Comparison of ENCODE assay signal across 8 cellular contexts in genomic region chr16:2532494-2533141, GRCh38. TPM values are rescaled to one million over a fixed set of nuclear protein-coding genes. Genes with fewer than 3 reads are reported as not detected.
A peak's percentile ranks its signal among the peaks of the same experiment; 100 is the strongest.
DNase-seq lines count a peak whose midpoint lies in the region; ATAC-seq lines count a peak whose summit lies in the region.

No MANE protein-coding gene starts in this region.

- H3K36me3 Mint-ChIP-seq in activated CD4-positive, alpha-beta T cell treated with anti-CD3 and anti-CD28 coated beads, Interleukin-2, amount 10 ng/mL, durations not matched to agents 24 days and 14 days (ENCODE audit: low read depth) = peaks cover 3% of the 10 kb centered on the region
- H3K36me3 Mint-ChIP-seq in memory B cell = peaks cover 1% of the 10 kb centered on the region
- peaks cover 28% of the 10 kb centered on the region for H3K36me3 Mint-ChIP-seq in stimulated activated effector memory CD8-positive, alpha-beta T cell treated with anti-CD3 and anti-CD28 coated beads, Interleukin-12 subunit alpha, Interleukin-12 subunit beta, amount 100 ng/mL, for 72 hours

- H3K27me3 Mint-ChIP-seq in activated CD4-positive, alpha-beta T cell treated with anti-CD3 and anti-CD28 coated beads, Interleukin-2, amount 10 ng/mL, durations not matched to agents 24 days and 14 days = no peaks in the 10 kb centered on the region
- no peaks in the 10 kb centered on the region for H3K27me3 Mint-ChIP-seq in memory B cell

- peak overlapping the region; percentile 47 for H3K4me3 ChIP-seq in ectodermal cell (ENCODE audit: insufficient read depth, low read depth, low read length)

- DNase-seq in DMS79 treated with DMSO at 0.1 percent for 48 hours (lab: John Stamatoyannopoulos, UW) = peak; percentile 56
- no peak for DNase-seq in DMS79 (lab: John Stamatoyannopoulos, UW)
- peak; percentile 38 to 47 for DNase-seq in NCI-H1930 (lab: John Stamatoyannopoulos, UW)
- DNase-seq in activated CD4-positive, alpha-beta T cell treated with anti-CD3 and anti-CD28 coated beads, Interleukin-2, amount 10 ng/mL, durations not matched to agents 24 days and 14 days = peak; percentile 87
- peak; percentile 69 to 71 for DNase-seq in memory B cell (ENCODE audit: low spot score in 2 of 2)
- peak; percentile 54 to 86 for DNase-seq in stimulated activated effector memory CD8-positive, alpha-beta T cell treated with anti-CD3 and anti-CD28 coated beads, Interleukin-12 subunit alpha, Interleukin-12 subunit beta, amount 100 ng/mL, for 72 hours (ENCODE audit: low spot score in 2 of 2)

- H3K4me3 Mint-ChIP-seq in activated CD4-positive, alpha-beta T cell treated with anti-CD3 and anti-CD28 coated beads, Interleukin-2, amount 10 ng/mL, durations not matched to agents 24 days and 14 days = peak overlapping the region; percentile 96
- peak overlapping the region; percentile 90 for H3K4me3 Mint-ChIP-seq in memory B cell
- peak overlapping the region; percentile 96 for H3K4me3 Mint-ChIP-seq in stimulated activated effector memory CD8-positive, alpha-beta T cell treated with anti-CD3 and anti-CD28 coated beads, Interleukin-12 subunit alpha, Interleukin-12 subunit beta, amount 100 ng/mL, for 72 hours

- H3K9me3 Mint-ChIP-seq in activated CD4-positive, alpha-beta T cell treated with anti-CD3 and anti-CD28 coated beads, Interleukin-2, amount 10 ng/mL, durations not matched to agents 24 days and 14 days = no peaks in the 10 kb centered on the region
- H3K9me3 Mint-ChIP-seq in memory B cell = no peaks in the 10 kb centered on the region
- no peaks in the 10 kb centered on the region for H3K9me3 Mint-ChIP-seq in stimulated activated effector memory CD8-positive, alpha-beta T cell treated with anti-CD3 and anti-CD28 coated beads, Interleukin-12 subunit alpha, Interleukin-12 subunit beta, amount 100 ng/mL, for 72 hours

- intact Hi-C loops in activated CD4-positive, alpha-beta T cell treated with anti-CD3 and anti-CD28 coated beads, Interleukin-2, amount 10 ng/mL, durations not matched to agents 24 days and 14 days (cut with micrococcal nuclease) = loop anchor here (1.0 to 10.0 kb wide), 5 partner anchors 19 to 308 kb away; partner anchors contain the start of genes ATP6V0C, E4F1 and ECI1

- peak overlapping the region; percentile 98 for H3K27ac Mint-ChIP-seq in activated CD4-positive, alpha-beta T cell treated with anti-CD3 and anti-CD28 coated beads, Interleukin-2, amount 10 ng/mL, durations not matched to agents 24 days and 14 days
- peak overlapping the region; percentile 98 for H3K27ac Mint-ChIP-seq in memory B cell
- peak overlapping the region; percentile 97 for H3K27ac Mint-ChIP-seq in stimulated activated effector memory CD8-positive, alpha-beta T cell treated with anti-CD3 and anti-CD28 coated beads, Interleukin-12 subunit alpha, Interleukin-12 subunit beta, amount 100 ng/mL, for 72 hours

- H3K4me1 Mint-ChIP-seq in activated CD4-positive, alpha-beta T cell treated with anti-CD3 and anti-CD28 coated beads, Interleukin-2, amount 10 ng/mL, durations not matched to agents 24 days and 14 days = peaks cover 22% of the 10 kb centered on the region
- peaks cover 13% of the 10 kb centered on the region for H3K4me1 Mint-ChIP-seq in memory B cell
- peaks cover 26% of the 10 kb centered on the region for H3K4me1 Mint-ChIP-seq in stimulated activated effector memory CD8-positive, alpha-beta T cell treated with anti-CD3 and anti-CD28 coated beads, Interleukin-12 subunit alpha, Interleukin-12 subunit beta, amount 100 ng/mL, for 72 hours

- H3K36me3 ChIP-seq in ectodermal cell (ENCODE audit: control insufficient read depth, insufficient read depth, low read length) = peaks cover 10% of the 10 kb centered on the region

- no peak overlapping the region for H3K27ac ChIP-seq in ectodermal cell (ENCODE audit: insufficient read depth, low read depth, low read length, poor library complexity, severe bottlenecking)

- H3K4me1 ChIP-seq in ectodermal cell (ENCODE audit: control insufficient read depth, insufficient read depth, low read length) = no peaks in the 10 kb centered on the region

- ATAC-seq in memory B cell (ENCODE audit: low read depth) (peak; percentile 32), GM21737 (IDR thresholded peaks at IDR 0.05; ENCODE audit: unreplicated experiment) (no peak)
- peak; percentile 47 for ATAC-seq in stimulated activated effector memory CD8-positive, alpha-beta T cell treated with anti-CD3 and anti-CD28 coated beads, Interleukin-12 subunit alpha, Interleukin-12 subunit beta, amount 100 ng/mL, for 72 hours

- no peaks in the 10 kb centered on the region for H3K9me3 ChIP-seq in ectodermal cell (ENCODE audit: control insufficient read depth, low read length)

- peaks cover 4% of the 10 kb centered on the region for H3K27me3 ChIP-seq in ectodermal cell (ENCODE audit: control insufficient read depth, insufficient read depth, low read length, poor library complexity, severe bottlenecking)

- 9% methylated on average over 37 of the region's 37 CpGs for WGBS in ectodermal cell, 2 experiments

RNA-seq across cellular contexts. Expression of gene CEMP1, which starts 1.4 kb away (rescaled TPM):
- 0.24 TPM in 1 of 2 replicates, not detected in the other for total RNA-seq in activated CD4-positive, alpha-beta T cell treated with anti-CD3 and anti-CD28 coated beads, Interleukin-2, amount 10 ng/mL, durations not matched to agents 24 days and 14 days
- polyA plus RNA-seq in ectodermal cell (2013, experiment 1 of 4) = not detected
- not detected for polyA plus RNA-seq in ectodermal cell (2013, experiment 2 of 4)
- not detected for polyA plus RNA-seq in ectodermal cell (2013, experiment 3 of 4)
- not detected for polyA plus RNA-seq in ectodermal cell (2013, experiment 4 of 4)

RNA-seq across cellular contexts. Expression of gene PDPK1, which starts 5.2 kb away (rescaled TPM):
- 50.7 and 51.9 TPM in 2 replicates for total RNA-seq in activated CD4-positive, alpha-beta T cell treated with anti-CD3 and anti-CD28 coated beads, Interleukin-2, amount 10 ng/mL, durations not matched to agents 24 days and 14 days
- polyA plus RNA-seq in ectodermal cell (2013, experiment 1 of 4) = 22.7 TPM
- polyA plus RNA-seq in ectodermal cell (2013, experiment 2 of 4) = 25.5 TPM
- polyA plus RNA-seq in ectodermal cell (2013, experiment 3 of 4) = 14.7 TPM
- 17.5 TPM for polyA plus RNA-seq in ectodermal cell (2013, experiment 4 of 4)

RNA-seq across cellular contexts. Expression of gene AMDHD2, which starts 12.4 kb away (rescaled TPM):
- total RNA-seq in activated CD4-positive, alpha-beta T cell treated with anti-CD3 and anti-CD28 coated beads, Interleukin-2, amount 10 ng/mL, durations not matched to agents 24 days and 14 days = 34.1 and 37.5 TPM in 2 replicates
- polyA plus RNA-seq in ectodermal cell (2013, experiment 1 of 4) = 38.7 TPM
- polyA plus RNA-seq in ectodermal cell (2013, experiment 2 of 4) = 42.6 TPM
- 31.2 TPM for polyA plus RNA-seq in ectodermal cell (2013, experiment 3 of 4)
- 29.5 TPM for polyA plus RNA-seq in ectodermal cell (2013, experiment 4 of 4)

RNA-seq across cellular contexts. Expression of gene ATP6V0C, which starts 18.9 kb away (rescaled TPM):
- total RNA-seq in activated CD4-positive, alpha-beta T cell treated with anti-CD3 and anti-CD28 coated beads, Interleukin-2, amount 10 ng/mL, durations not matched to agents 24 days and 14 days = 105 and 122 TPM in 2 replicates
- 193 TPM for polyA plus RNA-seq in ectodermal cell (2013, experiment 1 of 4)
- polyA plus RNA-seq in ectodermal cell (2013, experiment 2 of 4) = 182 TPM
- polyA plus RNA-seq in ectodermal cell (2013, experiment 3 of 4) = 196 TPM
- polyA plus RNA-seq in ectodermal cell (2013, experiment 4 of 4) = 224 TPM

RNA-seq across cellular contexts. Expression of gene TBC1D24, which starts 57.7 kb away (rescaled TPM):
- 16.6 and 20.9 TPM in 2 replicates for total RNA-seq in activated CD4-positive, alpha-beta T cell treated with anti-CD3 and anti-CD28 coated beads, Interleukin-2, amount 10 ng/mL, durations not matched to agents 24 days and 14 days
- 11.5 TPM for polyA plus RNA-seq in ectodermal cell (2013, experiment 1 of 4)
- polyA plus RNA-seq in ectodermal cell (2013, experiment 2 of 4) = 11.1 TPM
- 8.4 TPM for polyA plus RNA-seq in ectodermal cell (2013, experiment 3 of 4)
- polyA plus RNA-seq in ectodermal cell (2013, experiment 4 of 4) = 9.3 TPM
